Comparison of ENCODE assay signal across 8 cellular contexts in genomic region chr3:194640829-194641228, GRCh38. TPM values are rescaled to one million over a fixed set of nuclear protein-coding genes. Genes with fewer than 3 reads are reported as not detected.
DNase-seq lines count a peak whose midpoint lies in the region; ATAC-seq and TF ChIP-seq lines count a peak whose summit lies in the region.

No MANE protein-coding gene starts in this region.

- in situ Hi-C loops in GM13977 (cut with MboI; ENCODE audit: low pct_unique_long_range_greater_than_20kb, low sequenced_read_pairs, unreplicated experiment), result no loop called here

- POLR2A ChIA-PET in T-cell (lab: Charles Lee), result interaction anchor here in 1 of 2 donors (0.7 kb wide), 1 partner anchor 30 kb away, joined by 5 read pairs; no protein-coding TSS in a partner anchor

- H3K4me3 Mint-ChIP-seq in T-cell, result no peak overlapping the region
- no peak overlapping the region for H3K4me3 Mint-ChIP-seq in endodermal cell

- WGBS in endodermal cell (ENCODE audit: insufficient coverage in 1 of 2, insufficient read length in 1 of 2), 2 experiments, result 74 to 88% methylated on average over 3 to 7 of the region's 7 CpGs

- H3K27ac Mint-ChIP-seq in T-cell, result peak overlapping the region in 1 of 2 donors; percentile 49
- no peak overlapping the region for H3K27ac Mint-ChIP-seq in endodermal cell

- H3K36me3 Mint-ChIP-seq in T-cell (peaks cover 48% of the 10 kb centered on the region), endodermal cell (ENCODE audit: low read depth) (peaks cover 47% of the 10 kb centered on the region)

- H3K27me3 Mint-ChIP-seq in T-cell, result no peaks in the 10 kb centered on the region
- no peaks in the 10 kb centered on the region for H3K27me3 Mint-ChIP-seq in endodermal cell (ENCODE audit: insufficient read depth)

- no peaks in the 10 kb centered on the region for H3K9me3 Mint-ChIP-seq in T-cell
- H3K9me3 Mint-ChIP-seq in endodermal cell, result no peaks in the 10 kb centered on the region

- TF ChIP-seq CTCF in GM13977 (IDR thresholded peaks at IDR 0.05; ENCODE audit: extremely low read depth, insufficient read depth, missing control alignments) (peak; percentile 8), endodermal cell (conservative IDR thresholded peaks at IDR 0.05) (peak; percentile 70)

- CTCF ChIA-PET in T-cell (lab: Charles Lee), result no interaction called here

- no peak overlapping the region for H3K27ac ChIP-seq in endodermal cell (ENCODE audit: low read depth, low read length)

- peak; percentile 45 to 85 (median 72) for ATAC-seq in T-cell (replicated peaks in 1 of 4)
- no peak for ATAC-seq in HG02973 (IDR thresholded peaks at IDR 0.05; ENCODE audit: unreplicated experiment)
- no peak for ATAC-seq in HG03432 (IDR thresholded peaks at IDR 0.05; ENCODE audit: unreplicated experiment)

- no peak for DNase-seq in GM13977 (ENCODE audit: low spot score)
- DNase-seq in T-cell, result peak; percentile 7 to 63 (median 36)
- DNase-seq in endodermal cell, result peak; percentile 79
- DNase-seq in stimulated activated CD4-positive, alpha-beta T cell treated with anti-CD3 and anti-CD28 coated beads, Interleukin-2, amount 100 ng/mL, for 24 hours, result peak; percentile 41 to 50
- no peak for DNase-seq in NCI-H2107 (lab: John Stamatoyannopoulos, UW)
- DNase-seq in GF-D8 (lab: John Stamatoyannopoulos, UW), result no peak

- H3K4me3 ChIP-seq in endodermal cell (ENCODE audit: low read length), result no peak overlapping the region

- peaks cover 0 to 11% (median 9%) of the 10 kb centered on the region in 3 donors for H3K4me1 Mint-ChIP-seq in T-cell
- peaks cover 20% of the 10 kb centered on the region for H3K4me1 Mint-ChIP-seq in endodermal cell

- H3K9me3 ChIP-seq in endodermal cell (ENCODE audit: control insufficient read depth, low read length), result no peaks in the 10 kb centered on the region

- no peaks in the 10 kb centered on the region for H3K4me1 ChIP-seq in endodermal cell (ENCODE audit: control insufficient read depth, insufficient read depth, low read length)

- peaks cover 50% of the 10 kb centered on the region for H3K36me3 ChIP-seq in endodermal cell (ENCODE audit: control insufficient read depth, insufficient read depth, low read length)

- H3K9ac ChIP-seq in endodermal cell (ENCODE audit: extremely low read depth, low read length, poor library complexity, severe bottlenecking), result no peak overlapping the region

- H3K27me3 ChIP-seq in endodermal cell (ENCODE audit: control insufficient read depth, insufficient read depth, low read length, poor library complexity, severe bottlenecking), result no peaks in the 10 kb centered on the region

RNA-seq across cellular contexts. Expression of gene TMEM44, which starts 7.6 kb away (rescaled TPM):
- total RNA-seq in T-cell, result 1 to 10 TPM; 1.6 to 3.3 (median 2.3) TPM
- 10 to 100 TPM; 31.0 to 34.4 TPM for total RNA-seq in endodermal cell
- polyA plus RNA-seq in endodermal cell (2013, experiment 1 of 2), result 18.4 TPM
- polyA plus RNA-seq in endodermal cell (2013, experiment 2 of 2), result 22.1 TPM

RNA-seq across cellular contexts. Expression of gene LSG1, which starts 31.2 kb away (rescaled TPM):
- total RNA-seq in T-cell (10 to 100 TPM; 40.0 to 83.5 (median 49.5) TPM), endodermal cell (10 to 100 TPM; 38.3 to 44.7 TPM)
- polyA plus RNA-seq in endodermal cell (2013, experiment 1 of 2), result 31.6 TPM
- polyA plus RNA-seq in endodermal cell (2013, experiment 2 of 2), result 30.8 TPM

RNA-seq across cellular contexts. Expression of gene FAM43A, which starts 44.9 kb away (rescaled TPM):
- total RNA-seq in T-cell (10 to 100 TPM in 2 of 5 donors, 1 to 10 TPM in 3; 2.2 to 14.2 (median 8.1) TPM), endodermal cell (1 to 10 TPM in 1 of 2 donors, under 1 TPM in 1; 0.58 to 4.4 TPM)
- polyA plus RNA-seq in endodermal cell (2013, experiment 1 of 2), result 6.2 TPM
- polyA plus RNA-seq in endodermal cell (2013, experiment 2 of 2), result 5.7 TPM

Comparison
In these comparisons a context has a peak if more than half of its experiments do, and no peak if none do; other contexts are left out.
1. DNase-seq: peak in T-cell (34 of 34), endodermal cell (single experiment) and stimulated activated CD4-positive, alpha-beta T cell treated with anti-CD3 and anti-CD28 coated beads, Interleukin-2, amount 100 ng/mL, for 24 hours (2 of 2); none in GM13977 (single experiment), NCI-H2107 (single experiment) and GF-D8 (single experiment).
2. ATAC-seq: peak in T-cell (4 of 4); none in HG02973 (single experiment) and HG03432 (single experiment).
3. RNA of gene TMEM44, which starts 7.6 kb away (total RNA-seq): 31.0 to 34.4 TPM in endodermal cell; 1.6 to 3.3 TPM in T-cell; every median in the first group is over 4 times any median in the second.